Comparison of ENCODE assay signal across 12 cellular contexts in the genomic region with DNA sequence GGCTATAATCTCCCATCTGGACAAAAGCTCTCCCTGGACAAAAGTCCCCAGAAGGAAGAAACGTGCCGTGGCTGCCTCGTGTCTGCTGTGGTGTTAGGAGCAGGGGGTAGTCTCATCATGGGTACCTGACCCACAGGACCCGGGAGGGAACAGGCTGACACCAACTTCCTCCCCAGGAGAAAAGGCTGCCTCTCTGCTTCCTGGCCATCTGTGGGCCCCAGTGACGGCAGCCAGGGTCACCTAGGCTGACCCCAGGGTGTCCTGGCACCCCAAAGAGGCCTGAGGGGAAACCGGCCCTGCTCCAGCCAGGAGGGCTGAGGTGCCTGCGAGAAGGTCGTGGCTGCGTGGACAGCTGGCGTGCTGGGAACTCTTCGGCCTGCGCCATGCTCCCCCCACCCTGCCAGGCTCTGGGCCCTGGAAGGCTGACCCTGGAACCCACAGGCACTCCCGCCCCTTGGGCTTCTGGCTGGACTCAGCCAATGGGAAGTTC.
DNase-seq lines count a peak whose midpoint lies in the region; ATAC-seq and TF ChIP-seq lines count a peak whose summit lies in the region.
"Had no signal": no experiment of that assay in that cellular context is flagged by ENCODE, and none has a peak within 500 bp of the region (broad histone marks: within the 10 kb centered on the region; RNA-seq: fewer than 3 reads in every experiment).

No MANE protein-coding gene starts in this region.

- H3F3A ChIP-seq in neural cell (ENCODE audit: insufficient read depth, low read length, poor library complexity, severe bottlenecking) = no peaks in the 10 kb centered on the region

- H3K79me2 ChIP-seq in neural cell (replicated peaks; ENCODE audit: insufficient read depth, low read length) = no peaks in the 10 kb centered on the region

- no peak for ATAC-seq in upper lobe of left lung (ENCODE audit: low FRiP score in 2 of 2)
- no peak for ATAC-seq in CD8-positive, alpha-beta T cell
- ATAC-seq: activated CD8-positive, alpha-beta T cell treated with anti-CD3 and anti-CD28 coated beads, Interleukin-2, amount 10 ng/mL, durations not matched to agents 7 days and 5 days had no signal

- no peak overlapping the region for H3K27ac Mint-ChIP-seq in CD8-positive, alpha-beta T cell
- H3K27ac Mint-ChIP-seq: activated CD8-positive, alpha-beta T cell treated with anti-CD3 and anti-CD28 coated beads, Interleukin-2, amount 10 ng/mL, durations not matched to agents 7 days and 5 days had no signal

- no peak for TF ChIP-seq POLR2A in upper lobe of left lung (IDR thresholded peaks at IDR 0.05)

- WGBS in esophagus, 2 donors = 61 to 66% methylated on average over 13 of the region's 13 CpGs
- 49 to 69% methylated on average over 4 to 13 of the region's 13 CpGs for WGBS in upper lobe of left lung, 2 donors

- TF ChIP-seq EP300 in neural cell (conservative IDR thresholded peaks at IDR 0.05; ENCODE audit: poor library complexity, severe bottlenecking) = no peak
- TF ChIP-seq EP300 in upper lobe of left lung (IDR thresholded peaks at IDR 0.05) = peak in 3 of 4 donors; percentile 9 to 49 (median 44)

- H2AFZ ChIP-seq in neural cell (ENCODE audit: low read depth, low read length) = no peak overlapping the region

- DNase-seq in cardiac muscle cell (ENCODE audit: low read depth in 1 of 2, low spot score in 1 of 2) (no peak), cardiac septum (ENCODE audit: low spot score) (no peak), upper lobe of left lung (peak in 1 of 2 donors; percentile 80), DMS79 (lab: John Stamatoyannopoulos, UW) (no peak), NCI-H748 treated with DMSO at 0.1 percent for 48 hours (lab: John Stamatoyannopoulos, UW) (no peak)
- DNase-seq in CD8-positive, alpha-beta T cell = no peak
- DNase-seq: ACHN; activated CD8-positive, alpha-beta T cell treated with anti-CD3 and anti-CD28 coated beads, Interleukin-2, amount 10 ng/mL, durations not matched to agents 7 days and 5 days; NCI-H1417 treated with DMSO at 0.1 percent for 48 hours; NK-92 treated with Interleukin-12 subunit alpha and Interleukin-12 subunit beta, amount 100 ng/mL, for 24 hours had no signal

- TF ChIP-seq CTCF in cardiac muscle cell (IDR thresholded peaks at IDR 0.05; ENCODE audit: low read depth, low read length) (no peak), neural cell (IDR thresholded peaks at IDR 0.05; ENCODE audit: poor library complexity, severe bottlenecking) (no peak), upper lobe of left lung (IDR thresholded peaks at IDR 0.05) (no peak)
- no peak for TF ChIP-seq CTCF in CD8-positive, alpha-beta T cell (IDR thresholded peaks at IDR 0.05)

- peak overlapping the region; percentile 2 for H3K9ac ChIP-seq in neural cell (ENCODE audit: low read length)

- no peaks in the 10 kb centered on the region for H3K9me3 Mint-ChIP-seq in CD8-positive, alpha-beta T cell

- H3K36me3 ChIP-seq in cardiac muscle cell (peaks cover 9% of the 10 kb centered on the region), esophagus (ENCODE audit: control insufficient read depth in 2 of 2, insufficient read depth in 2 of 2, low read length in 1 of 2) (peaks cover 8 to 38% of the 10 kb centered on the region in 2 donors), neural cell (ENCODE audit: insufficient read depth, low read length) (no peaks in the 10 kb centered on the region), upper lobe of left lung (peaks cover 24 to 64% (median 47%) of the 10 kb centered on the region in 4 donors)
- H3K36me3 ChIP-seq in CD8-positive, alpha-beta T cell (ENCODE audit: insufficient read depth, low read length) = peaks cover 20% of the 10 kb centered on the region

- CTCF ChIA-PET in CD8-positive, alpha-beta T cell (lab: Charles Lee) = no interaction called here

- no peaks in the 10 kb centered on the region for H3K4me1 ChIP-seq in cardiac muscle cell (ENCODE audit: low read depth)
- peaks cover 0 to 3% of the 10 kb centered on the region in 2 donors for H3K4me1 ChIP-seq in esophagus (ENCODE audit: control insufficient read depth in 2 of 2, insufficient read depth in 2 of 2, low read length in 1 of 2)
- peaks cover 54 to 62% (median 60%) of the 10 kb centered on the region in 4 donors for H3K4me1 ChIP-seq in upper lobe of left lung
- H3K4me1 ChIP-seq in CD8-positive, alpha-beta T cell (ENCODE audit: insufficient read depth, low read length) = no peaks in the 10 kb centered on the region

- H3K4me3 ChIP-seq in cardiac muscle cell = no peak overlapping the region
- no peak overlapping the region for H3K4me3 ChIP-seq in esophagus (ENCODE audit: low read depth in 1 of 2, low read length in 2 of 2)
- no peak overlapping the region for H3K4me3 ChIP-seq in neural cell (ENCODE audit: low read length)
- H3K4me3 ChIP-seq in upper lobe of left lung = no peak overlapping the region
- H3K4me3 ChIP-seq in CD8-positive, alpha-beta T cell (ENCODE audit: low read depth, low read length) = no peak overlapping the region

- H3K4me2 ChIP-seq in neural cell (ENCODE audit: low read length) = no peak overlapping the region

- H3K27ac ChIP-seq in cardiac muscle cell (peak overlapping the region; percentile 83), esophagus (ENCODE audit: low read depth in 2 of 2, low read length in 1 of 2) (peak overlapping the region; percentile 50 to 58), neural cell (ENCODE audit: low read length) (no peak overlapping the region), upper lobe of left lung (peak overlapping the region; percentile 68 to 79 (median 74))
- H3K27ac ChIP-seq in CD8-positive, alpha-beta T cell (ENCODE audit: low read depth, low read length) = no peak overlapping the region

- no peaks in the 10 kb centered on the region for H3K27me3 ChIP-seq in cardiac muscle cell
- no peaks in the 10 kb centered on the region for H3K27me3 ChIP-seq in esophagus (ENCODE audit: control insufficient read depth in 1 of 2, insufficient read depth in 2 of 2, low read length in 2 of 2)
- no peaks in the 10 kb centered on the region for H3K27me3 ChIP-seq in neural cell (ENCODE audit: insufficient read depth, low read depth, low read length)
- no peaks in the 10 kb centered on the region for H3K27me3 ChIP-seq in upper lobe of left lung
- H3K27me3 ChIP-seq in CD8-positive, alpha-beta T cell (ENCODE audit: insufficient read depth, low read length) = no peaks in the 10 kb centered on the region

- no peak for TF ChIP-seq RAD21 in neural cell (conservative IDR thresholded peaks at IDR 0.05)

- H3K4me3 Mint-ChIP-seq in CD8-positive, alpha-beta T cell = no peak overlapping the region
- H3K4me3 Mint-ChIP-seq: activated CD8-positive, alpha-beta T cell treated with anti-CD3 and anti-CD28 coated beads, Interleukin-2, amount 10 ng/mL, durations not matched to agents 7 days and 5 days had no signal

- H3K9me3 ChIP-seq in cardiac muscle cell (ENCODE audit: low read depth) (no peaks in the 10 kb centered on the region), esophagus (ENCODE audit: control insufficient read depth in 2 of 2, insufficient read depth in 1 of 2, low read depth in 1 of 2, low read length in 1 of 2) (no peaks in the 10 kb centered on the region), neural cell (ENCODE audit: low read length) (no peaks in the 10 kb centered on the region), upper lobe of left lung (no peaks in the 10 kb centered on the region)
- H3K9me3 ChIP-seq in CD8-positive, alpha-beta T cell (ENCODE audit: low read length) = no peaks in the 10 kb centered on the region

- peaks cover 65% of the 10 kb centered on the region for H3K36me3 Mint-ChIP-seq in CD8-positive, alpha-beta T cell

- H4K20me1 ChIP-seq in neural cell (ENCODE audit: insufficient read depth) = no peaks in the 10 kb centered on the region

- POLR2A ChIA-PET in CD8-positive, alpha-beta T cell (lab: Charles Lee) = no interaction called here

- H3K9me2 ChIP-seq in neural cell (ENCODE audit: insufficient read depth, low read length) = no peaks in the 10 kb centered on the region

- intact Hi-C loops in cardiac septum (cut with DNase I) = no loop called here
- intact Hi-C loops in CD8-positive, alpha-beta T cell (cut with DNase I, micrococcal nuclease) = no loop called here

- no peaks in the 10 kb centered on the region for H3K27me3 Mint-ChIP-seq in CD8-positive, alpha-beta T cell (ENCODE audit: low read depth)

- H3K4me1 Mint-ChIP-seq in CD8-positive, alpha-beta T cell (ENCODE audit: low read depth) = peaks cover 5% of the 10 kb centered on the region

TF ChIP-seq in neural cell, 6 proteins besides CTCF, POLR2A, EP300 and RAD21:
- TF ChIP-seq POLR2AphosphoS5 (IDR thresholded peaks at IDR 0.05) (no peak), TAF1 (IDR thresholded peaks at IDR 0.05; ENCODE audit: low read depth) (no peak)
- TF ChIP-seq, protein P1, sequence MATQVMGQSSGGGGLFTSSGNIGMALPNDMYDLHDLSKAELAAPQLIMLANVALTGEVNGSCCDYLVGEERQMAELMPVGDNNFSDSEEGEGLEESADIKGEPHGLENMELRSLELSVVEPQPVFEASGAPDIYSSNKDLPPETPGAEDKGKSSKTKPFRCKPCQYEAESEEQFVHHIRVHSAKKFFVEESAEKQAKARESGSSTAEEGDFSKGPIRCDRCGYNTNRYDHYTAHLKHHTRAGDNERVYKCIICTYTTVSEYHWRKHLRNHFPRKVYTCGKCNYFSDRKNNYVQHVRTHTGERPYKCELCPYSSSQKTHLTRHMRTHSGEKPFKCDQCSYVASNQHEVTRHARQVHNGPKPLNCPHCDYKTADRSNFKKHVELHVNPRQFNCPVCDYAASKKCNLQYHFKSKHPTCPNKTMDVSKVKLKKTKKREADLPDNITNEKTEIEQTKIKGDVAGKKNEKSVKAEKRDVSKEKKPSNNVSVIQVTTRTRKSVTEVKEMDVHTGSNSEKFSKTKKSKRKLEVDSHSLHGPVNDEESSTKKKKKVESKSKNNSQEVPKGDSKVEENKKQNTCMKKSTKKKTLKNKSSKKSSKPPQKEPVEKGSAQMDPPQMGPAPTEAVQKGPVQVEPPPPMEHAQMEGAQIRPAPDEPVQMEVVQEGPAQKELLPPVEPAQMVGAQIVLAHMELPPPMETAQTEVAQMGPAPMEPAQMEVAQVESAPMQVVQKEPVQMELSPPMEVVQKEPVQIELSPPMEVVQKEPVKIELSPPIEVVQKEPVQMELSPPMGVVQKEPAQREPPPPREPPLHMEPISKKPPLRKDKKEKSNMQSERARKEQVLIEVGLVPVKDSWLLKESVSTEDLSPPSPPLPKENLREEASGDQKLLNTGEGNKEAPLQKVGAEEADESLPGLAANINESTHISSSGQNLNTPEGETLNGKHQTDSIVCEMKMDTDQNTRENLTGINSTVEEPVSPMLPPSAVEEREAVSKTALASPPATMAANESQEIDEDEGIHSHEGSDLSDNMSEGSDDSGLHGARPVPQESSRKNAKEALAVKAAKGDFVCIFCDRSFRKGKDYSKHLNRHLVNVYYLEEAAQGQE (IDR thresholded peaks at IDR 0.05; ENCODE audit: borderline replicate concordance) = no peak
TF ChIP-seq in neural cell: peak in this region for 0.

Comparison
In these comparisons a context has a peak if more than half of its experiments do, and no peak if none do; other contexts are left out.
1. H3K27ac ChIP-seq: peak in cardiac muscle cell (single experiment), esophagus (2 of 2) and upper lobe of left lung (4 of 4); none in neural cell (single experiment) and CD8-positive, alpha-beta T cell (single experiment).